In genomic region chr12:15855646-15856045, GRCh38 we compare ENCODE assay signal across 1 cellular context.
TF ChIP-seq lines count a peak whose summit lies in the region.

No MANE protein-coding gene starts in this region.

TF ChIP-seq in A549, 52 proteins besides CTCF, POLR2A, EP300 and RAD21:
- no peak for TF ChIP-seq ZSCAN20 (CRISPR knock-in tag; IDR thresholded peaks at IDR 0.05)
